1 cellular context compared by ENCODE assay signal in the genomic region with DNA sequence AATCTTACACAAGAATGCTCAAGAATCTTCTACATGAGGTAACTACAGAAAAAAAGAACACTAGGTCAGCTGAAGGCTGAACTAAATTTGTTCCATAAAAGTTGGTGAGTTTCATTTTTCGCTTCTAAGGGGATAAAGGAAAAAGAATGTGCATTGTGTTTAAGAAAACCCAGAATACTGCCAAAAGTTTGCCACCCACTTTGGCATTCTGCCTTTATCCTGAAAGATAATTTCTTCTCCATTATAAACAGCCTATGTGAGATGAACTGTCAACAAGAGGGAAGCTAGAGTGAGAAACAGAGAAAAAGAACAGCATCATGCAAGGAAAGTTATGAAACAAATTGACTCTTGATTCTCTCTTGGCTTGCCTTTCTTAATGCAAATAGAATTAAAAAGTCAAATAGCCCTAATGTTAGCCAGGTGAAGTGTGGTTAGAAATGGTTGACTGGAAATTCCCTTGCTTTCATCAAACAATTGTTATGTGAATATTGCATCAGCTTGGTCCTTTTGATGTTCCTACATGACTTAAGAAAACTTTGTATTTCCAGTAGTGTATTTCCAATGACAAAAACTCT.
TF ChIP-seq lines count a peak whose summit lies in the region.

No MANE protein-coding gene starts in this region.

TF ChIP-seq in GM12878, 131 proteins besides CTCF, POLR2A, EP300 and RAD21 (continued from another document):
- TF ChIP-seq, protein P1, sequence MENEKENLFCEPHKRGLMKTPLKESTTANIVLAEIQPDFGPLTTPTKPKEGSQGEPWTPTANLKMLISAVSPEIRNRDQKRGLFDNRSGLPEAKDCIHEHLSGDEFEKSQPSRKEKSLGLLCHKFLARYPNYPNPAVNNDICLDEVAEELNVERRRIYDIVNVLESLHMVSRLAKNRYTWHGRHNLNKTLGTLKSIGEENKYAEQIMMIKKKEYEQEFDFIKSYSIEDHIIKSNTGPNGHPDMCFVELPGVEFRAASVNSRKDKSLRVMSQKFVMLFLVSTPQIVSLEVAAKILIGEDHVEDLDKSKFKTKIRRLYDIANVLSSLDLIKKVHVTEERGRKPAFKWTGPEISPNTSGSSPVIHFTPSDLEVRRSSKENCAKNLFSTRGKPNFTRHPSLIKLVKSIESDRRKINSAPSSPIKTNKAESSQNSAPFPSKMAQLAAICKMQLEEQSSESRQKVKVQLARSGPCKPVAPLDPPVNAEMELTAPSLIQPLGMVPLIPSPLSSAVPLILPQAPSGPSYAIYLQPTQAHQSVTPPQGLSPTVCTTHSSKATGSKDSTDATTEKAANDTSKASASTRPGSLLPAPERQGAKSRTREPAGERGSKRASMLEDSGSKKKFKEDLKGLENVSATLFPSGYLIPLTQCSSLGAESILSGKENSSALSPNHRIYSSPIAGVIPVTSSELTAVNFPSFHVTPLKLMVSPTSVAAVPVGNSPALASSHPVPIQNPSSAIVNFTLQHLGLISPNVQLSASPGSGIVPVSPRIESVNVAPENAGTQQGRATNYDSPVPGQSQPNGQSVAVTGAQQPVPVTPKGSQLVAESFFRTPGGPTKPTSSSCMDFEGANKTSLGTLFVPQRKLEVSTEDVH (IDR thresholded peaks at IDR 0.05; ENCODE audit: low read depth, partially characterized antibody), result no peak
- TF ChIP-seq ATF7 (IDR thresholded peaks at IDR 0.05; ENCODE audit: low read depth) (0 out of 2 replicates have a peak, but pooled peaks have one; percentile 21), IKZF2 (IDR thresholded peaks at IDR 0.05) (peak in 1 of 2 experiments; percentile 36; a peak in 1 of 4 replicates), CEBPB (IDR thresholded peaks at IDR 0.05; ENCODE audit: borderline replicate concordance in 1 of 2, low read depth in 2 of 2, low read length in 2 of 2) (peak in 1 of 2 experiments; percentile 65; a peak in 1 of 4 replicates), MYC (IDR thresholded peaks at IDR 0.05; ENCODE audit: insufficient read depth, insufficient read length, insufficient replicate concordance, low read length, severe bottlenecking) (no peak), SMC3 (IDR thresholded peaks at IDR 0.05; ENCODE audit: borderline replicate concordance, low read length) (no peak), IKZF1 (conservative IDR thresholded peaks at IDR 0.05) (peak; percentile 42), RAD51 (IDR thresholded peaks at IDR 0.05) (no peak), NFXL1 (IDR thresholded peaks at IDR 0.05; ENCODE audit: borderline replicate concordance) (no peak), MTA2 (IDR thresholded peaks at IDR 0.05; ENCODE audit: low read depth) (0 out of 2 replicates have a peak, but pooled peaks have one; percentile 34), DPF2 (IDR thresholded peaks at IDR 0.05) (0 out of 2 replicates have a peak, but pooled peaks have one; percentile 23), TCF7 (IDR thresholded peaks at IDR 0.05; ENCODE audit: borderline replicate concordance) (peak; percentile 76; the same call in 1 of the 2 replicates), PAX8 (IDR thresholded peaks at IDR 0.05) (no peak), TARDBP (IDR thresholded peaks at IDR 0.05; ENCODE audit: borderline replicate concordance) (no peak), NR2C1 (IDR thresholded peaks at IDR 0.05) (no peak), CREM (IDR thresholded peaks at IDR 0.05; ENCODE audit: low read depth) (peak; percentile 21; the same call in 1 of the 2 replicates), ETV6 (conservative IDR thresholded peaks at IDR 0.05 in 1 of 2, IDR thresholded peaks at IDR 0.05 in 1 of 2; ENCODE audit: borderline replicate concordance in 1 of 2, low read depth in 1 of 2) (no peak), ZNF384 (IDR thresholded peaks at IDR 0.05; ENCODE audit: borderline replicate concordance, low read depth, low read length) (no peak), SMAD1 (IDR thresholded peaks at IDR 0.05; ENCODE audit: low read depth, partially characterized antibody) (no peak), RUNX3 (IDR thresholded peaks at IDR 0.05; ENCODE audit: low read length) (peak; percentile 80), RCOR1 (conservative IDR thresholded peaks at IDR 0.05; ENCODE audit: low read depth, low read length) (no peak), NBN (IDR thresholded peaks at IDR 0.05) (no peak), PAX5 (IDR thresholded peaks at IDR 0.05; ENCODE audit: borderline replicate concordance, low read depth, low read length) (no peak), CHD2 (IDR thresholded peaks at IDR 0.05; ENCODE audit: borderline replicate concordance, low read depth, low read length) (no peak)
- TF ChIP-seq, protein P2, sequence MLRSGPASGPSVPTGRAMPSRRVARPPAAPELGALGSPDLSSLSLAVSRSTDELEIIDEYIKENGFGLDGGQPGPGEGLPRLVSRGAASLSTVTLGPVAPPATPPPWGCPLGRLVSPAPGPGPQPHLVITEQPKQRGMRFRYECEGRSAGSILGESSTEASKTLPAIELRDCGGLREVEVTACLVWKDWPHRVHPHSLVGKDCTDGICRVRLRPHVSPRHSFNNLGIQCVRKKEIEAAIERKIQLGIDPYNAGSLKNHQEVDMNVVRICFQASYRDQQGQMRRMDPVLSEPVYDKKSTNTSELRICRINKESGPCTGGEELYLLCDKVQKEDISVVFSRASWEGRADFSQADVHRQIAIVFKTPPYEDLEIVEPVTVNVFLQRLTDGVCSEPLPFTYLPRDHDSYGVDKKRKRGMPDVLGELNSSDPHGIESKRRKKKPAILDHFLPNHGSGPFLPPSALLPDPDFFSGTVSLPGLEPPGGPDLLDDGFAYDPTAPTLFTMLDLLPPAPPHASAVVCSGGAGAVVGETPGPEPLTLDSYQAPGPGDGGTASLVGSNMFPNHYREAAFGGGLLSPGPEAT (IDR thresholded peaks at IDR 0.05; ENCODE audit: low read depth), result peak; percentile 73
- TF ChIP-seq, protein P3, sequence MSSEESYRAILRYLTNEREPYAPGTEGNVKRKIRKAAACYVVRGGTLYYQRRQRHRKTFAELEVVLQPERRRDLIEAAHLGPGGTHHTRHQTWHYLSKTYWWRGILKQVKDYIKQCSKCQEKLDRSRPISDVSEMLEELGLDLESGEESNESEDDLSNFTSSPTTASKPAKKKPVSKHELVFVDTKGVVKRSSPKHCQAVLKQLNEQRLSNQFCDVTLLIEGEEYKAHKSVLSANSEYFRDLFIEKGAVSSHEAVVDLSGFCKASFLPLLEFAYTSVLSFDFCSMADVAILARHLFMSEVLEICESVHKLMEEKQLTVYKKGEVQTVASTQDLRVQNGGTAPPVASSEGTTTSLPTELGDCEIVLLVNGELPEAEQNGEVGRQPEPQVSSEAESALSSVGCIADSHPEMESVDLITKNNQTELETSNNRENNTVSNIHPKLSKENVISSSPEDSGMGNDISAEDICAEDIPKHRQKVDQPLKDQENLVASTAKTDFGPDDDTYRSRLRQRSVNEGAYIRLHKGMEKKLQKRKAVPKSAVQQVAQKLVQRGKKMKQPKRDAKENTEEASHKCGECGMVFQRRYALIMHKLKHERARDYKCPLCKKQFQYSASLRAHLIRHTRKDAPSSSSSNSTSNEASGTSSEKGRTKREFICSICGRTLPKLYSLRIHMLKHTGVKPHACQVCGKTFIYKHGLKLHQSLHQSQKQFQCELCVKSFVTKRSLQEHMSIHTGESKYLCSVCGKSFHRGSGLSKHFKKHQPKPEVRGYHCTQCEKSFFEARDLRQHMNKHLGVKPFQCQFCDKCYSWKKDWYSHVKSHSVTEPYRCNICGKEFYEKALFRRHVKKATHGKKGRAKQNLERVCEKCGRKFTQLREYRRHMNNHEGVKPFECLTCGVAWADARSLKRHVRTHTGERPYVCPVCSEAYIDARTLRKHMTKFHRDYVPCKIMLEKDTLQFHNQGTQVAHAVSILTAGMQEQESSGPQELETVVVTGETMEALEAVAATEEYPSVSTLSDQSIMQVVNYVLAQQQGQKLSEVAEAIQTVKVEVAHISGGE (CRISPR knock-in tag; IDR thresholded peaks at IDR 0.05), result no peak
- TF ChIP-seq, protein P4, sequence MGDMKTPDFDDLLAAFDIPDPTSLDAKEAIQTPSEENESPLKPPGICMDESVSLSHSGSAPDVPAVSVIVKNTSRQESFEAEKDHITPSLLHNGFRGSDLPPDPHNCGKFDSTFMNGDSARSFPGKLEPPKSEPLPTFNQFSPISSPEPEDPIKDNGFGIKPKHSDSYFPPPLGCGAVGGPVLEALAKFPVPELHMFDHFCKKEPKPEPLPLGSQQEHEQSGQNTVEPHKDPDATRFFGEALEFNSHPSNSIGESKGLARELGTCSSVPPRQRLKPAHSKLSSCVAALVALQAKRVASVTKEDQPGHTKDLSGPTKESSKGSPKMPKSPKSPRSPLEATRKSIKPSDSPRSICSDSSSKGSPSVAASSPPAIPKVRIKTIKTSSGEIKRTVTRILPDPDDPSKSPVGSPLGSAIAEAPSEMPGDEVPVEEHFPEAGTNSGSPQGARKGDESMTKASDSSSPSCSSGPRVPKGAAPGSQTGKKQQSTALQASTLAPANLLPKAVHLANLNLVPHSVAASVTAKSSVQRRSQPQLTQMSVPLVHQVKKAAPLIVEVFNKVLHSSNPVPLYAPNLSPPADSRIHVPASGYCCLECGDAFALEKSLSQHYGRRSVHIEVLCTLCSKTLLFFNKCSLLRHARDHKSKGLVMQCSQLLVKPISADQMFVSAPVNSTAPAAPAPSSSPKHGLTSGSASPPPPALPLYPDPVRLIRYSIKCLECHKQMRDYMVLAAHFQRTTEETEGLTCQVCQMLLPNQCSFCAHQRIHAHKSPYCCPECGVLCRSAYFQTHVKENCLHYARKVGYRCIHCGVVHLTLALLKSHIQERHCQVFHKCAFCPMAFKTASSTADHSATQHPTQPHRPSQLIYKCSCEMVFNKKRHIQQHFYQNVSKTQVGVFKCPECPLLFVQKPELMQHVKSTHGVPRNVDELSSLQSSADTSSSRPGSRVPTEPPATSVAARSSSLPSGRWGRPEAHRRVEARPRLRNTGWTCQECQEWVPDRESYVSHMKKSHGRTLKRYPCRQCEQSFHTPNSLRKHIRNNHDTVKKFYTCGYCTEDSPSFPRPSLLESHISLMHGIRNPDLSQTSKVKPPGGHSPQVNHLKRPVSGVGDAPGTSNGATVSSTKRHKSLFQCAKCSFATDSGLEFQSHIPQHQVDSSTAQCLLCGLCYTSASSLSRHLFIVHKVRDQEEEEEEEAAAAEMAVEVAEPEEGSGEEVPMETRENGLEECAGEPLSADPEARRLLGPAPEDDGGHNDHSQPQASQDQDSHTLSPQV (IDR thresholded peaks at IDR 0.05), result no peak
- TF ChIP-seq, protein P5, sequence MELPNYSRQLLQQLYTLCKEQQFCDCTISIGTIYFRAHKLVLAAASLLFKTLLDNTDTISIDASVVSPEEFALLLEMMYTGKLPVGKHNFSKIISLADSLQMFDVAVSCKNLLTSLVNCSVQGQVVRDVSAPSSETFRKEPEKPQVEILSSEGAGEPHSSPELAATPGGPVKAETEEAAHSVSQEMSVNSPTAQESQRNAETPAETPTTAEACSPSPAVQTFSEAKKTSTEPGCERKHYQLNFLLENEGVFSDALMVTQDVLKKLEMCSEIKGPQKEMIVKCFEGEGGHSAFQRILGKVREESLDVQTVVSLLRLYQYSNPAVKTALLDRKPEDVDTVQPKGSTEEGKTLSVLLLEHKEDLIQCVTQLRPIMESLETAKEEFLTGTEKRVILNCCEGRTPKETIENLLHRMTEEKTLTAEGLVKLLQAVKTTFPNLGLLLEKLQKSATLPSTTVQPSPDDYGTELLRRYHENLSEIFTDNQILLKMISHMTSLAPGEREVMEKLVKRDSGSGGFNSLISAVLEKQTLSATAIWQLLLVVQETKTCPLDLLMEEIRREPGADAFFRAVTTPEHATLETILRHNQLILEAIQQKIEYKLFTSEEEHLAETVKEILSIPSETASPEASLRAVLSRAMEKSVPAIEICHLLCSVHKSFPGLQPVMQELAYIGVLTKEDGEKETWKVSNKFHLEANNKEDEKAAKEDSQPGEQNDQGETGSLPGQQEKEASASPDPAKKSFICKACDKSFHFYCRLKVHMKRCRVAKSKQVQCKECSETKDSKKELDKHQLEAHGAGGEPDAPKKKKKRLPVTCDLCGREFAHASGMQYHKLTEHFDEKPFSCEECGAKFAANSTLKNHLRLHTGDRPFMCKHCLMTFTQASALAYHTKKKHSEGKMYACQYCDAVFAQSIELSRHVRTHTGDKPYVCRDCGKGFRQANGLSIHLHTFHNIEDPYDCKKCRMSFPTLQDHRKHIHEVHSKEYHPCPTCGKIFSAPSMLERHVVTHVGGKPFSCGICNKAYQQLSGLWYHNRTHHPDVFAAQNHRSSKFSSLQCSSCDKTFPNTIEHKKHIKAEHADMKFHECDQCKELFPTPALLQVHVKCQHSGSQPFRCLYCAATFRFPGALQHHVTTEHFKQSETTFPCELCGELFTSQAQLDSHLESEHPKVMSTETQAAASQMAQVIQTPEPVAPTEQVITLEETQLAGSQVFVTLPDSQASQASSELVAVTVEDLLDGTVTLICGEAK (IDR thresholded peaks at IDR 0.05; ENCODE audit: borderline replicate concordance), result no peak
